In the genomic region with DNA sequence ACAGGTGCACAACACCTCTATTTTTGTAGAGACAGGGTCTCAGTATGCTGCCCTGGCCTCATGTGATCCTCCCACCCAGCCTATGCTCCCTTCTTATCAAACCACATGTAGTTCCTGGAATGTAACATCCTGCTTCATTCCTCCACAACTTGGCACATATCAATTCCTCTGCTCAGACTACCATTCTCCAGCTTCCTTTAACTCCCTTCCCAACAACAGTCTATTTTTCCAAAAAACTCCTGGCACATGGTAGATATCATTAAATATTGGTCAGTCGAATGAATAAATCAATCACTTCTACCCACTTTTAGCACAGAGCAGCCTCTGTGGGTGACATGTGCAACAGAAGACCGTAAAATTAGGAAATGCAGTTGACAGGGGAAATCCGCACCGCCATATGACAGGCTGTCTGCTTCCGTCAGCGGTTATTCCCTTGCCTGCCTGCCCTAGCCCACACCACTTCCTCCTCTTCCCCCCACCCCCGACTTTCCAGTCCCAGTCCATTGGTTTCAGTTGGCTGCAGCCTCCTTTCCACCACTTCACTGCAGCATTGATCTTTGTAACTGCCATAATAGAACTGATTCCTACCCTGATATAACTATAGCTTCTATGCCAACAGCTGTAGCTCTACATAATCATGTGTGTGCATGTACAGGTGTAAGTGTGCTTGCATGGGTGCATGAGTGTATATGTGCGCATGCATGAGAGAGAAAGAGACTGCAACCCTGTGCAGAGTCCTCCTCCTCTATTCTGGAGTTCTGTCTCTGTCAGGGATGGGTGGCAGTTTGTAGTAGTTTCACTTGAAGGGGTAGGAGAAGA, we compare ENCODE assay signal across 8 cellular contexts. TPM values are rescaled to one million over a fixed set of nuclear protein-coding genes. Genes with fewer than 3 reads are reported as not detected.
DNase-seq lines count a peak whose midpoint lies in the region; ATAC-seq and TF ChIP-seq lines count a peak whose summit lies in the region.

No MANE protein-coding gene starts in this region.

- peak overlapping the region; percentile 50; the same call in 1 of the 2 replicates for H3K27ac ChIP-seq in SU-DHL-6 (ENCODE audit: low read depth, low read length)
- H3K27ac ChIP-seq in lower lobe of right lung, result peak overlapping the region; percentile 63
- no peak overlapping the region for H3K27ac ChIP-seq in WERI-Rb-1

- intact Hi-C loops in lower lobe of right lung (cut with DNase I), result no loop called here

- H3K9me2 ChIP-seq in SU-DHL-6 (replicated peaks; ENCODE audit: insufficient read depth, low read length), result no peaks in the 10 kb centered on the region

- no peaks in the 10 kb centered on the region for H3K79me2 ChIP-seq in SU-DHL-6 (ENCODE audit: insufficient read depth, low read length)

- no peaks in the 10 kb centered on the region for H3K9me3 Mint-ChIP-seq in activated naive CD8-positive, alpha-beta T cell (ENCODE audit: low read depth)

- H3K9ac ChIP-seq in SU-DHL-6 (ENCODE audit: low read length), result peak overlapping the region; percentile 11; the same call in 1 of the 2 replicates

- H2AFZ ChIP-seq in SU-DHL-6 (ENCODE audit: low read depth, low read length, severe bottlenecking), result no peak overlapping the region

- H3K4me1 ChIP-seq in lower lobe of right lung, result peaks cover 29% of the 10 kb centered on the region

- no peaks in the 10 kb centered on the region for H3F3A ChIP-seq in SU-DHL-6 (ENCODE audit: insufficient read depth)

- H3K9me3 ChIP-seq in SU-DHL-6 (ENCODE audit: insufficient read depth, low read length), result no peaks in the 10 kb centered on the region
- H3K9me3 ChIP-seq in lower lobe of right lung, result no peaks in the 10 kb centered on the region
- no peaks in the 10 kb centered on the region for H3K9me3 ChIP-seq in WERI-Rb-1 (ENCODE audit: severe bottlenecking)

- H3K4me3 ChIP-seq in SU-DHL-6 (ENCODE audit: insufficient read depth, low read length, poor library complexity, severe bottlenecking) (no peak overlapping the region), lower lobe of right lung (peak overlapping the region; percentile 1), WERI-Rb-1 (ENCODE audit: low read depth, low read length) (no peak overlapping the region)

- TF ChIP-seq CTCF in SU-DHL-6 (IDR thresholded peaks at IDR 0.05; ENCODE audit: insufficient read depth, low read length, poor library complexity, severe bottlenecking) (no peak), lower lobe of right lung (IDR thresholded peaks at IDR 0.05) (no peak), WERI-Rb-1 (IDR thresholded peaks at IDR 0.05; ENCODE audit: low read depth, low read length) (no peak)

- peak overlapping the region; percentile 57 for H3K4me2 ChIP-seq in SU-DHL-6 (ENCODE audit: low read depth, low read length, poor library complexity, severe bottlenecking)

- peak overlapping the region; percentile 75 for H3K4me3 Mint-ChIP-seq in activated naive CD8-positive, alpha-beta T cell

- peaks cover 31% of the 10 kb centered on the region for H3K4me1 Mint-ChIP-seq in activated naive CD8-positive, alpha-beta T cell (ENCODE audit: low read depth)

- DNase-seq in lower lobe of right lung (peak; percentile 78), WERI-Rb-1 (no peak), DMS 273 (lab: John Stamatoyannopoulos, UW; ENCODE audit: unreplicated experiment) (no peak), cerebellar nuclear complex (lab: John Stamatoyannopoulos, UW) (no peak)
- DNase-seq in stimulated activated CD8-positive, alpha-beta memory T cell treated with anti-CD3 and anti-CD28 coated beads, Interleukin-2, amount 100 ng/mL, for 1 hour (ENCODE audit: low read depth in 2 of 2), result peak; percentile 40 to 53

- peak overlapping the region; percentile 74 for H3K27ac Mint-ChIP-seq in activated naive CD8-positive, alpha-beta T cell

- no peaks in the 10 kb centered on the region for H3K36me3 Mint-ChIP-seq in activated naive CD8-positive, alpha-beta T cell

- ATAC-seq in HG02642 (IDR thresholded peaks at IDR 0.05; ENCODE audit: poor library complexity, unreplicated experiment), result peak; percentile 49
- peak; percentile 84 to 89 for ATAC-seq in lower lobe of right lung

- H4K20me1 ChIP-seq in SU-DHL-6 (ENCODE audit: low read depth, low read length), result no peaks in the 10 kb centered on the region

- H3K27me3 ChIP-seq in SU-DHL-6 (ENCODE audit: low read length), result no peaks in the 10 kb centered on the region
- no peaks in the 10 kb centered on the region for H3K27me3 ChIP-seq in lower lobe of right lung (ENCODE audit: low read depth)
- H3K27me3 ChIP-seq in WERI-Rb-1 (ENCODE audit: insufficient read depth, low read depth, severe bottlenecking), result no peaks in the 10 kb centered on the region

- H3K36me3 ChIP-seq in SU-DHL-6 (ENCODE audit: low read length) (no peaks in the 10 kb centered on the region), lower lobe of right lung (no peaks in the 10 kb centered on the region), WERI-Rb-1 (no peaks in the 10 kb centered on the region)

- no peaks in the 10 kb centered on the region for H3K27me3 Mint-ChIP-seq in activated naive CD8-positive, alpha-beta T cell

RNA-seq across cellular contexts. Expression of a gene that starts 6.8 kb away (rescaled TPM):
- total RNA-seq in lower lobe of right lung, result 203 TPM

RNA-seq across cellular contexts. Expression of a gene that starts 22.1 kb away (rescaled TPM):
- total RNA-seq in lower lobe of right lung, result 417 TPM

RNA-seq across cellular contexts. Expression of a gene that starts 40.0 kb away (rescaled TPM):
- total RNA-seq in lower lobe of right lung, result 50.0 TPM

RNA-seq across cellular contexts. Expression of a gene that starts 43.7 kb away (rescaled TPM):
- total RNA-seq in lower lobe of right lung, result 5.9 TPM

RNA-seq across cellular contexts. Expression of a gene that starts 43.9 kb away (rescaled TPM):
- 0.77 TPM for total RNA-seq in lower lobe of right lung

Comparison
In these comparisons a context has a peak if more than half of its experiments do, and no peak if none do; other contexts are left out.
1. DNase-seq: peak in lower lobe of right lung (single experiment) and stimulated activated CD8-positive, alpha-beta memory T cell treated with anti-CD3 and anti-CD28 coated beads, Interleukin-2, amount 100 ng/mL, for 1 hour (2 of 2); none in WERI-Rb-1 (single experiment), DMS 273 (single experiment) and cerebellar nuclear complex (0 of 2).